In the genomic region with DNA sequence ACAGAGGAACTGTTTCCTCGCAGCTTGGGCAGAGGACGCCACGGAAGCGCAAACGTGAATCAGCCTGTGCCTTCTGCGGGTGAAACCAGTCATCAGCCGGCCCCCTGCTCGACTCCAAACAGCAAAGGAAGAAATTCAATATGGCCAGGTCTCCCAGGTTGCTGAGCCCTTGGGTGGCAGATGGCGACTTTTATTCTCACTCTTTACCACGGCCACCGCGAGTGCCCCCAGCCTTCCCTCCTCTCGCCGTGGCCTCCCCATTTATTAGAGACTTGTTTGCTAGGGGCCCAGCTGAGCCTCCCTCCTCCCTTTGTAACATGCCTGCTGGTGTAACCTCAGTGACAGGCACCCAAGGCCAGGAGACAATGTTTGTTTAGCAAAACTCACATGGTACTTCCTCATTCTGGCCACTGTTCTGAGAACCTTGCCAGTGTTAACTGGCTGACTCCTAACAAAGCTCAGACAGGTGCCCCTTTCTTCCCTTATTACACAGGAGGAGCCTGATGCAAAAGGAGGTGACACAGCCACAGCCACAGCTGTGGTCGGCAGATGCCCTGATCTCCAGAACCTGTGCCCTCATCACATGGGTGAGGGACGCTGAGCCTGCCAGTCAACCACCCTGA, we compare ENCODE assay signal across 8 cellular contexts. TPM values are rescaled to one million over a fixed set of nuclear protein-coding genes. Genes with fewer than 3 reads are reported as not detected.
DNase-seq lines count a peak whose midpoint lies in the region; ATAC-seq lines count a peak whose summit lies in the region.

No MANE protein-coding gene starts in this region.

- no peaks in the 10 kb centered on the region for H3K36me3 ChIP-seq in mucosa of stomach (ENCODE audit: control insufficient read depth, insufficient read depth, low read length)

- DNase-seq in DMS153 (lab: John Stamatoyannopoulos, UW) (peak; percentile 89), HT-29 (ENCODE audit: low spot score) (peak; percentile 90), SKM-1 treated with dmso at 0.1 percent for 144 hours (lab: John Stamatoyannopoulos, UW; ENCODE audit: unreplicated experiment) (peak; percentile 81), NCI-H446 treated with DMSO at 0.1 percent for 48 hours (lab: John Stamatoyannopoulos, UW) (no peak), NCI-H226 (no peak)
- DNase-seq in activated T-cell treated with anti-CD3 and anti-CD28 coated beads, Interleukin-2, amount 50 U/mL, for 1 hour, result no peak

- peaks cover 80% of the 10 kb centered on the region for H3K4me1 ChIP-seq in mucosa of stomach (ENCODE audit: control insufficient read depth, insufficient read depth, low read length)

- no peaks in the 10 kb centered on the region for H3K9me3 ChIP-seq in mucosa of stomach (ENCODE audit: control insufficient read depth, low read length)

- no peak overlapping the region for H3K4me3 ChIP-seq in mucosa of stomach (ENCODE audit: low read length)

- no peaks in the 10 kb centered on the region for H3K27me3 ChIP-seq in mucosa of stomach (ENCODE audit: control insufficient read depth, insufficient read depth, low read length)

- peak overlapping the region; percentile 35 for H3K9ac ChIP-seq in mucosa of stomach (ENCODE audit: low read length)

- ATAC-seq in GM21723 (IDR thresholded peaks at IDR 0.05; ENCODE audit: unreplicated experiment), result no peak

RNA-seq across cellular contexts. Expression of gene RAB20, which starts 5.8 kb away (rescaled TPM):
- total RNA-seq in HT-29 (2014; rRNA removed; shearing (Covaris generic)), result 145 and 147 TPM in 2 replicates

RNA-seq across cellular contexts. Expression of gene NAXD, which starts 59.6 kb away (rescaled TPM):
- 43.3 and 44.5 TPM in 2 replicates for total RNA-seq in HT-29 (2014; rRNA removed; shearing (Covaris generic))

Comparison
In these comparisons a context has a peak if more than half of its experiments do, and no peak if none do; other contexts are left out.
1. DNase-seq: peak in DMS153 (single experiment), HT-29 (single experiment) and SKM-1 treated with dmso at 0.1 percent for 144 hours (single experiment); none in NCI-H446 treated with DMSO at 0.1 percent for 48 hours (single experiment), activated T-cell treated with anti-CD3 and anti-CD28 coated beads, Interleukin-2, amount 50 U/mL, for 1 hour (single experiment) and NCI-H226 (single experiment).